Comparison of ENCODE assay signal across 15 cellular contexts in the genomic region with DNA sequence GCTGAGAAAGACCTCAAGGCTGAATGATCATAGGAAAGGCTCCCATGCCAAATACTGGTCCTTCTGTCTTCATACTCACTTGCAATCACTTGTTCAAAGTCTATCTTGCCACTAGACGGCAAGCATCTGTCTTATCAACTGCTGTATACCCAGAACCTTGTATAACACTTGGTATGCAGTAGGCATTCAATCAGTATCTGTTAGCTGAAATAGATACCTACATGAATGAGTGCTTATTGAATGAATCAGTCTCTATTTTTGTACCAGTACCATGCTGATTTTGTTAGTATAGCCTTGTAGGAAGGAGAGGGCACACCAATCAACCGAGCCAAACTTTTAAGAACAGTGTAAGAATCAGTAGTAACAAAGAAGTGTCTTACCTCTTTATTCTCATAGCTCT.
"Had no signal": no experiment of that assay in that cellular context is flagged by ENCODE, and none has a peak within 500 bp of the region (broad histone marks: within the 10 kb centered on the region; RNA-seq: fewer than 3 reads in every experiment).

No MANE protein-coding gene starts in this region.

- H3K27ac ChIP-seq: thyroid gland, uterus had no signal

- H3K27me3 Mint-ChIP-seq: activated B cell treated with CpG ODN at 0.5 μM for 24 hours; activated naive CD8-positive, alpha-beta T cell treated with anti-CD3 and anti-CD28 coated beads, Interleukin-2, amount 50 U/mL, for 24 hours; stimulated activated memory B cell treated with anti-CD40 and anti-IgM and Interleukin-4, amounts not matched to agents 10 μg/mL and 1 μg/mL and 100 μg/mL, for 72 hours had no signal

- ATAC-seq: activated CD8-positive, alpha-beta T cell treated with anti-CD3 and anti-CD28 coated beads for 36 hours; activated naive CD8-positive, alpha-beta T cell treated with anti-CD3 and anti-CD28 coated beads, Interleukin-2, amount 50 U/mL, for 24 hours; stimulated activated memory B cell treated with anti-CD40 and anti-IgM and Interleukin-4, amounts not matched to agents 10 μg/mL and 1 μg/mL and 100 μg/mL, for 72 hours had no signal

- H3K4me3 Mint-ChIP-seq: activated B cell treated with CpG ODN at 0.5 μM for 24 hours; activated CD8-positive, alpha-beta T cell treated with anti-CD3 and anti-CD28 coated beads for 36 hours; activated naive CD8-positive, alpha-beta T cell treated with anti-CD3 and anti-CD28 coated beads, Interleukin-2, amount 50 U/mL, for 24 hours; immature natural killer cell; mesothelial cell of epicardium; neural crest cell; stimulated activated memory B cell treated with anti-CD40 and anti-IgM and Interleukin-4, amounts not matched to agents 10 μg/mL and 1 μg/mL and 100 μg/mL, for 72 hours; T-helper 2 cell treated with Interferon-gamma antibody and Interleukin-4, amounts not matched to agents 5 μg/mL and 100 μg/mL, for 36 hours had no signal

- H3K27ac Mint-ChIP-seq: activated B cell treated with CpG ODN at 0.5 μM for 24 hours; activated CD8-positive, alpha-beta T cell treated with anti-CD3 and anti-CD28 coated beads for 36 hours; activated naive CD8-positive, alpha-beta T cell treated with anti-CD3 and anti-CD28 coated beads, Interleukin-2, amount 50 U/mL, for 24 hours; mesothelial cell of epicardium; stimulated activated memory B cell treated with anti-CD40 and anti-IgM and Interleukin-4, amounts not matched to agents 10 μg/mL and 1 μg/mL and 100 μg/mL, for 72 hours; T-helper 2 cell treated with Interferon-gamma antibody and Interleukin-4, amounts not matched to agents 5 μg/mL and 100 μg/mL, for 36 hours had no signal

- H3K36me3 ChIP-seq: thyroid gland, uterus had no signal

- FAIRE-seq: astrocyte had no signal

- H3K36me3 Mint-ChIP-seq: mesothelial cell of epicardium had no signal

- DNase-seq: activated B cell treated with CpG ODN at 0.5 μM for 24 hours; activated CD4-positive, alpha-beta T cell treated with anti-CD3 and anti-CD28 coated beads for 48 hours; activated CD8-positive, alpha-beta memory T cell treated with anti-CD3 and anti-CD28 coated beads, Interleukin-2, amount 50 U/mL, for 4 hours; activated CD8-positive, alpha-beta T cell treated with anti-CD3 and anti-CD28 coated beads for 36 hours; activated naive CD8-positive, alpha-beta T cell treated with anti-CD3 and anti-CD28 coated beads, Interleukin-2, amount 50 U/mL, for 24 hours; foreskin fibroblast; immature natural killer cell; thyroid gland; uterus had no signal

- H3K9me3 ChIP-seq: thyroid gland, uterus had no signal

- H3K4me1 ChIP-seq: thyroid gland, uterus had no signal

- H3K4me3 ChIP-seq: lung, thyroid gland, uterus had no signal

- H3K27me3 ChIP-seq: thyroid gland, uterus had no signal

- H3K9me3 Mint-ChIP-seq: activated B cell treated with CpG ODN at 0.5 μM for 24 hours; activated CD8-positive, alpha-beta T cell treated with anti-CD3 and anti-CD28 coated beads for 36 hours; immature natural killer cell; stimulated activated memory B cell treated with anti-CD40 and anti-IgM and Interleukin-4, amounts not matched to agents 10 μg/mL and 1 μg/mL and 100 μg/mL, for 72 hours; T-helper 2 cell treated with Interferon-gamma antibody and Interleukin-4, amounts not matched to agents 5 μg/mL and 100 μg/mL, for 36 hours had no signal
